In the genomic region with DNA sequence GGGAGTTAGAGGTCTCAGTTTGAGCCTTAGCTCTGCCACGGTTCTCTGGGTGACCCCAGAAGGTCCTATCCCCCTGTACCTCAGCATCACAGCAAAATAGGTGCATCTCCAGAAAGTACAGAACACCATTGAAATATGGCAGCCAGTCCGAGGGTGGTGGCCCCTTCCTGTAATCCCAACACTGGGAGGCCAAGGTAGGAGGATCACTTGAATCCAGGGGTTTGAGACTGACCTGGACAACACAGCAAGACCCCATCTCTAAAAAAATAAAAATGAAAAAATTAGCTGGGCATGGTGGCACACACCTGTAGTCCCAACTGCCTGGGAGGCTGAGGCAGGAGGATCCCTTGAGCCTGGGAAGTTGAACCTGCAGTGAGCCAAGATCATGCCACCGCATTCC, we compare ENCODE assay signal across 19 cellular contexts. TPM values are rescaled to one million over a fixed set of nuclear protein-coding genes. Genes with fewer than 3 reads are reported as not detected.
DNase-seq lines count a peak whose midpoint lies in the region; ATAC-seq, FAIRE-seq and TF ChIP-seq lines count a peak whose summit lies in the region.
"Had no signal": no experiment of that assay in that cellular context is flagged by ENCODE, and none has a peak within 500 bp of the region (broad histone marks: within the 10 kb centered on the region; RNA-seq: fewer than 3 reads in every experiment).

No MANE protein-coding gene starts in this region.

- peaks cover 2% of the 10 kb centered on the region for H3K4me1 Mint-ChIP-seq in activated naive CD4-positive, alpha-beta T cell treated with anti-CD3 and anti-CD28 coated beads for 36 hours (ENCODE audit: low read depth)

- no peaks in the 10 kb centered on the region for H3K9me1 ChIP-seq in K562 (ENCODE audit: control insufficient read depth, insufficient read depth, low read length)

- POLR2A ChIA-PET in A549 (lab: Yijun Ruan, JAX) = no interaction called here
- POLR2A ChIA-PET in K562 (lab: Yijun Ruan, JAX) = interaction anchor here (0.6 to 1.6 kb wide), 6 partner anchors 162 to 762 kb away, joined by 3 to 5 read pairs (median 4); partner anchors contain the start of gene PDCL

- peak overlapping the region; percentile 71; the same call in 1 of the 3 replicates for H3K4me2 ChIP-seq in A549
- no peak overlapping the region for H3K4me2 ChIP-seq in DOHH2 (ENCODE audit: low read length)
- no peak overlapping the region for H3K4me2 ChIP-seq in K562 (ENCODE audit: insufficient read depth, low read length)

- TF ChIP-seq POLR2A in A549 (IDR thresholded peaks at IDR 0.05; ENCODE audit: low read length) = no peak
- TF ChIP-seq POLR2A in K562 (conservative IDR thresholded peaks at IDR 0.05) = no peak
- TF ChIP-seq POLR2A in ovary (IDR thresholded peaks at IDR 0.05) = no peak

- H3K9me3 ChIP-seq in A549 (no peaks in the 10 kb centered on the region), DOHH2 (ENCODE audit: control insufficient read depth, insufficient read depth, low read length) (no peaks in the 10 kb centered on the region), SK-N-MC (ENCODE audit: low read depth, low read length) (no peaks in the 10 kb centered on the region), K562 (replicated peaks; ENCODE audit: control insufficient read depth, insufficient read depth, low read depth, low read length) (no peaks in the 10 kb centered on the region), ovary (no peaks in the 10 kb centered on the region)
- H3K9me3 ChIP-seq: BE2C, Caco-2, HAP-1 had no signal

- H3K27me3 ChIP-seq in DOHH2 (ENCODE audit: control insufficient read depth, low read length) = no peaks in the 10 kb centered on the region
- peaks cover 2 to 15% of the 10 kb centered on the region in 2 experiments; a peak in 3 of 5 replicates for H3K27me3 ChIP-seq in K562 (ENCODE audit: control insufficient read depth in 2 of 2, insufficient read depth in 2 of 2, low read length in 2 of 2)
- H3K27me3 ChIP-seq in ovary = no peaks in the 10 kb centered on the region
- H3K27me3 ChIP-seq: BE2C had no signal

- DNase-seq in A549 (ENCODE audit: low read depth in 1 of 2, low spot score in 1 of 2) (no peak), SK-N-MC (ENCODE audit: low read depth, low spot score) (no peak), K562 (ENCODE audit: extremely low read depth in 1 of 4, low spot score in 3 of 4) (no peak), GF-D8 (lab: John Stamatoyannopoulos, UW) (no peak), ovary (no peak)
- no peak for DNase-seq in activated naive CD4-positive, alpha-beta T cell treated with anti-CD3 and anti-CD28 coated beads for 36 hours
- DNase-seq: ACHN; BE2C; CD4-positive, alpha-beta T cell had no signal

- H3K27me3 Mint-ChIP-seq in activated naive CD4-positive, alpha-beta T cell treated with anti-CD3 and anti-CD28 coated beads for 36 hours (ENCODE audit: low read depth) = peaks cover 9% of the 10 kb centered on the region
- H3K27me3 Mint-ChIP-seq: CD4-positive, alpha-beta T cell had no signal

- CTCF ChIA-PET in A549 (lab: Yijun Ruan, JAX) (interaction anchor here (0.6 to 4.7 kb wide), 33 partner anchors 8 to 1228 kb away, joined by 3 to 120 read pairs (median 7); no protein-coding TSS in a partner anchor), K562 (lab: Yijun Ruan, JAX; ENCODE audit: low intra/inter-chr PET ratio) (interaction anchor here (0.9 to 3.5 kb wide), 3 partner anchors 246 to 1224 kb away, joined by 5 to 55 read pairs (median 25); no protein-coding TSS in a partner anchor)
- CTCF ChIA-PET in activated naive CD4-positive, alpha-beta T cell treated with anti-CD3 and anti-CD28 coated beads for 36 hours (lab: Charles Lee) = interaction anchor here (0.8 to 3.3 kb wide), 16 partner anchors 9 to 320 kb away, joined by 3 to 35 read pairs (median 6); no protein-coding TSS in a partner anchor

- no peaks in the 10 kb centered on the region for H3K9me2 ChIP-seq in DOHH2 (replicated peaks; ENCODE audit: control insufficient read depth, low read length)

- no peak for TF ChIP-seq CTCF in A549 (IDR thresholded peaks at IDR 0.05)
- no peak for TF ChIP-seq CTCF in DOHH2 (IDR thresholded peaks at IDR 0.05; ENCODE audit: low read depth, low read length, poor library complexity, severe bottlenecking)
- TF ChIP-seq CTCF in K562 (IDR thresholded peaks at IDR 0.05 in 2 of 3, conservative IDR thresholded peaks at IDR 0.05 in 1 of 3; ENCODE audit: insufficient read depth in 2 of 3, low read depth in 1 of 3, low read length in 3 of 3) = no peak
- no peak for TF ChIP-seq CTCF in ovary (IDR thresholded peaks at IDR 0.05)

- H3K4me1 ChIP-seq in A549 (peaks cover 3% of the 10 kb centered on the region; the same call in 2 of the 3 replicates), DOHH2 (ENCODE audit: control insufficient read depth, low read length) (peaks cover 63% of the 10 kb centered on the region), K562 (replicated peaks in 1 of 2; ENCODE audit: control insufficient read depth in 2 of 2, insufficient read depth in 2 of 2, low read length in 2 of 2) (peaks cover 14 to 29% of the 10 kb centered on the region in 2 experiments; a peak in 4 of 5 replicates), ovary (ENCODE audit: insufficient read depth) (peaks cover 1% of the 10 kb centered on the region)
- H3K4me1 ChIP-seq: BE2C, HAP-1 had no signal

- H2AFZ ChIP-seq in K562 (ENCODE audit: low read depth, low read length) = 0 out of 2 replicates have a peak overlapping the region, but pooled peaks have one; percentile 23

- no peak overlapping the region for H3K4me3 ChIP-seq in A549
- H3K4me3 ChIP-seq in DOHH2 (ENCODE audit: low read length) = no peak overlapping the region
- no peak overlapping the region for H3K4me3 ChIP-seq in SK-N-MC
- no peak overlapping the region for H3K4me3 ChIP-seq in K562
- no peak overlapping the region for H3K4me3 ChIP-seq in ovary
- H3K4me3 ChIP-seq: GM12878, HAP-1 had no signal

- no peak overlapping the region for H3K4me3 Mint-ChIP-seq in activated naive CD4-positive, alpha-beta T cell treated with anti-CD3 and anti-CD28 coated beads for 36 hours
- H3K4me3 Mint-ChIP-seq: CD4-positive, alpha-beta T cell; IgD-negative memory B cell had no signal

- peaks cover 25% of the 10 kb centered on the region for H3K79me2 ChIP-seq in DOHH2 (ENCODE audit: control insufficient read depth, low read length)
- no peaks in the 10 kb centered on the region for H3K79me2 ChIP-seq in K562 (ENCODE audit: control insufficient read depth, insufficient read depth, low read length)

- H3K9ac ChIP-seq in SK-N-MC (ENCODE audit: insufficient read length) (no peak overlapping the region), K562 (ENCODE audit: insufficient read depth in 1 of 2, low read depth in 2 of 2, low read length in 2 of 2) (no peak overlapping the region; a peak in 1 of 4 replicates)

- H3K27ac ChIP-seq in A549 (no peak overlapping the region), DOHH2 (ENCODE audit: low read depth, low read length) (peak overlapping the region; percentile 38), SK-N-MC (peak overlapping the region; percentile 91), K562 (ENCODE audit: extremely low read depth, low read depth, low read length) (no peak overlapping the region), ovary (no peak overlapping the region)
- H3K27ac ChIP-seq: C4-2B had no signal

- no TSS peak for BruUV-seq in K562 (replicated peaks; lab: Mats Ljungman, UMichigan)

- H3K27ac Mint-ChIP-seq in activated naive CD4-positive, alpha-beta T cell treated with anti-CD3 and anti-CD28 coated beads for 36 hours = no peak overlapping the region
- H3K27ac Mint-ChIP-seq: CD4-positive, alpha-beta T cell had no signal

- H3K9me3 Mint-ChIP-seq in activated naive CD4-positive, alpha-beta T cell treated with anti-CD3 and anti-CD28 coated beads for 36 hours = no peaks in the 10 kb centered on the region
- H3K9me3 Mint-ChIP-seq: CD4-positive, alpha-beta T cell; IgD-negative memory B cell had no signal

- H3K36me3 ChIP-seq in DOHH2 (ENCODE audit: control insufficient read depth, low read length) = no peaks in the 10 kb centered on the region
- H3K36me3 ChIP-seq in SK-N-MC (ENCODE audit: insufficient read depth, low read length) = no peaks in the 10 kb centered on the region
- no peaks in the 10 kb centered on the region for H3K36me3 ChIP-seq in K562 (ENCODE audit: control insufficient read depth, insufficient read depth, low read length)
- H3K36me3 ChIP-seq in ovary = no peaks in the 10 kb centered on the region
- H3K36me3 ChIP-seq: BE2C, HAP-1 had no signal

- no peaks in the 10 kb centered on the region for H4K20me1 ChIP-seq in DOHH2 (ENCODE audit: control insufficient read depth, insufficient read depth, low read depth, low read length)
- peaks cover 7% of the 10 kb centered on the region; the same call in 1 of the 2 replicates for H4K20me1 ChIP-seq in K562 (replicated peaks; ENCODE audit: control insufficient read depth, insufficient read depth, low read length)

- TF ChIP-seq RAD21 in A549 (conservative IDR thresholded peaks at IDR 0.05 in 1 of 2, IDR thresholded peaks at IDR 0.05 in 1 of 2) = no peak
- TF ChIP-seq RAD21 in K562 (CRISPR knock-in tag; conservative IDR thresholded peaks at IDR 0.05 in 1 of 2, IDR thresholded peaks at IDR 0.05 in 1 of 2) = no peak

- no peak for TF ChIP-seq EP300 in A549 (IDR thresholded peaks at IDR 0.05)
- TF ChIP-seq EP300 in K562 (IDR thresholded peaks at IDR 0.05; ENCODE audit: low read length) = no peak
- no peak for TF ChIP-seq EP300 in ovary (IDR thresholded peaks at IDR 0.05)

- H3F3A ChIP-seq in DOHH2 (ENCODE audit: control insufficient read depth, insufficient read depth) = peaks cover 33% of the 10 kb centered on the region

- intact Hi-C loops in K562 (cut with micrococcal nuclease) (no loop called here), ovary (cut with DNase I) (loop anchor here in 2 of 4 donors (5.0 to 10.0 kb wide), 2 partner anchors 267 to 884 kb away; no protein-coding TSS in a partner anchor)
- intact Hi-C loops in activated naive CD4-positive, alpha-beta T cell treated with anti-CD3 and anti-CD28 coated beads for 36 hours (cut with micrococcal nuclease) = loop anchor here (10.0 kb wide), 1 partner anchor 1224 kb away; no protein-coding TSS in a partner anchor

- WGBS in A549 (ENCODE audit: missing lambda C conversion rate) = 27% methylated on average over 3 of the region's 3 CpGs
- 30% methylated on average over 3 of the region's 3 CpGs for WGBS in K562 (ENCODE audit: insufficient coverage, low coverage, missing lambda C conversion rate)
- WGBS in ovary, 3 donors = 52 to 53% (median 52%) methylated on average over 3 of the region's 3 CpGs

- in situ Hi-C loops in K562 (cut with MboI) = loop anchor here (10.0 kb wide), 1 partner anchor 524 kb away; the partner anchor contains the start of gene PDCL

- ATAC-seq in A549 (no peak), K562 (no peak), GM18907 (IDR thresholded peaks at IDR 0.05; ENCODE audit: unreplicated experiment) (no peak)

- no peak for FAIRE-seq in A549 (lab: Jason Lieb, UNC)
- no peak for FAIRE-seq in K562 (lab: Jason Lieb, UNC)
- FAIRE-seq: D721Med, GM12878, HTR-8/SVneo had no signal

- H3K36me3 Mint-ChIP-seq in activated naive CD4-positive, alpha-beta T cell treated with anti-CD3 and anti-CD28 coated beads for 36 hours (ENCODE audit: low read depth) = no peaks in the 10 kb centered on the region
- H3K36me3 Mint-ChIP-seq: IgD-negative memory B cell had no signal

RNA-seq across cellular contexts. Expression of gene CRB2, which starts 7.0 kb away (rescaled TPM):
- polyA plus RNA-seq in A549 (2011; rRNA removed) = 0.01 TPM in 1 of 2 replicates, not detected in the other
- polyA plus RNA-seq in A549 (2012; cell fraction: cytosol; rRNA removed) = 0.01 and 0.03 TPM in 2 replicates
- polyA plus RNA-seq in A549 (2012; cell fraction: nucleus; rRNA removed) = 0.12 and 0.17 TPM in 2 replicates
- 0.05 to 0.10 TPM (median 0.09 TPM) in 3 replicates for polyA plus RNA-seq in A549 (2017; fragmentation: RNase III; extraction: RNeasy Plus Mini Kit Qiagen cat#74134 plus additional on column Dnase treatment)
- polyA minus RNA-seq in A549 (2011; rRNA and poly(A)+ RNA removed) = not detected in 2 replicates
- total RNA-seq in K562 (2011; cell fraction: chromatin; rRNA removed; ENCODE audit: low replicate concordance) = 0.67 and 3.0 TPM in 2 replicates
- total RNA-seq in K562 (2011; cell fraction: nucleolus; rRNA removed) = 2.5 and 3.2 TPM in 2 replicates
- total RNA-seq in K562 (2011; cell fraction: nucleoplasm; rRNA removed) = 0.76 and 0.88 TPM in 2 replicates
- total RNA-seq in K562 (2014; rRNA removed) = 0.53 and 0.64 TPM in 2 replicates
- total RNA-seq in K562 (2014; rRNA removed; fragmentation: Illumina TruSeq; extraction: Trizol) = 0.13 and 0.18 TPM in 2 replicates
- 0.25 and 0.38 TPM in 2 replicates for total RNA-seq in K562 (2015; rRNA removed; fragmentation: Illumina TruSeq; extraction: Trizol)
- total RNA-seq in K562 (2021) = 1.2 and 1.3 TPM in 2 replicates
- 0.18 and 0.28 TPM in 2 replicates for polyA plus RNA-seq in K562 (2011; rRNA removed)
- 0.19 and 0.67 TPM in 2 replicates for polyA plus RNA-seq in K562 (2011; cell fraction: cytosol; rRNA removed)
- 1.3 and 2.9 TPM in 2 replicates for polyA plus RNA-seq in K562 (2011; cell fraction: nucleus; rRNA removed)
- 0.25 and 0.68 TPM in 2 replicates for polyA plus RNA-seq in K562 (2012)
- polyA plus RNA-seq in K562 (2014; fragmentation: Illumina TruSeq; extraction: Trizol) = 0.13 and 0.29 TPM in 2 replicates
- polyA plus RNA-seq in K562 (2014; fragmentation: Nextera tagmentation; extraction: Ambion mirVana) = not detected
- 0.43 and 0.44 TPM in 2 replicates for polyA plus RNA-seq in K562 (2014; rRNA removed)
- 0.24 and 0.91 TPM in 2 replicates for polyA minus RNA-seq in K562 (2011; rRNA and poly(A)+ RNA removed)
- polyA minus RNA-seq in K562 (2011; cell fraction: cytosol; rRNA and poly(A)+ RNA removed) = 1.3 and 2.3 TPM in 2 replicates
- polyA minus RNA-seq in K562 (2011; cell fraction: nucleus; rRNA and poly(A)+ RNA removed) = 1.1 and 1.2 TPM in 2 replicates
- 10 to 100 TPM in 1 of 7 donors, 1 to 10 TPM in 2, under 1 TPM in 4; 0.25 to 20.4 (median 0.62) TPM for total RNA-seq in ovary
- polyA plus RNA-seq in ovary = under 1 TPM; 0.13 to 0.15 TPM
- total RNA-seq in activated naive CD4-positive, alpha-beta T cell treated with anti-CD3 and anti-CD28 coated beads for 36 hours = not detected
- total RNA-seq: CD4-positive, alpha-beta T cell; H4 had no signal
- polyA plus RNA-seq: IgD-negative memory B cell had no signal

Comparison
In these comparisons a context has a peak if more than half of its experiments do, and no peak if none do; other contexts are left out.
1. H3K27ac ChIP-seq: peak in DOHH2 (single experiment) and SK-N-MC (single experiment); none in A549 (0 of 2), K562 (single experiment) and ovary (0 of 2).